ENCODE assay signal across 8 cellular contexts in genomic region chr2:174778479-174778962, GRCh38. TPM values are rescaled to one million over a fixed set of nuclear protein-coding genes. Genes with fewer than 3 reads are reported as not detected.
A peak's percentile ranks its signal among the peaks of the same experiment; 100 is the strongest.
DNase-seq lines count a peak whose midpoint lies in the region; ATAC-seq and TF ChIP-seq lines count a peak whose summit lies in the region.

No MANE protein-coding gene starts in this region.

- H3K9me3 Mint-ChIP-seq in CD8-positive, alpha-beta T cell, result no peaks in the 10 kb centered on the region
- H3K9me3 Mint-ChIP-seq in WTC11, result no peaks in the 10 kb centered on the region
- no peaks in the 10 kb centered on the region for H3K9me3 Mint-ChIP-seq in stimulated activated effector memory CD8-positive, alpha-beta T cell treated with anti-CD3 and anti-CD28 coated beads, Interleukin-12 subunit alpha, Interleukin-12 subunit beta, amount 100 ng/mL, for 72 hours
- H3K9me3 Mint-ChIP-seq in progenitor cell of endocrine pancreas (ENCODE audit: low read depth), result no peaks in the 10 kb centered on the region

- H3K27me3 ChIP-seq in CD8-positive, alpha-beta T cell (ENCODE audit: insufficient read depth, low read length), result no peaks in the 10 kb centered on the region
- no peaks in the 10 kb centered on the region for H3K27me3 ChIP-seq in brain microvascular endothelial cell (replicated peaks)
- H3K27me3 ChIP-seq in mesendoderm (ENCODE audit: insufficient read depth, low read length, poor library complexity), result no peaks in the 10 kb centered on the region

- no peaks in the 10 kb centered on the region for H3K9me3 ChIP-seq in CD8-positive, alpha-beta T cell (ENCODE audit: low read length)

- H3K4me1 Mint-ChIP-seq in CD8-positive, alpha-beta T cell (ENCODE audit: low read depth), result peaks cover 51% of the 10 kb centered on the region
- H3K4me1 Mint-ChIP-seq in WTC11 (peaks cover 82% of the 10 kb centered on the region), progenitor cell of endocrine pancreas (ENCODE audit: low read depth) (no peaks in the 10 kb centered on the region)
- H3K4me1 Mint-ChIP-seq in stimulated activated effector memory CD8-positive, alpha-beta T cell treated with anti-CD3 and anti-CD28 coated beads, Interleukin-12 subunit alpha, Interleukin-12 subunit beta, amount 100 ng/mL, for 72 hours, result peaks cover 29% of the 10 kb centered on the region

- no peak overlapping the region for H2BK120ac ChIP-seq in mesendoderm (ENCODE audit: low read depth, low read length)

- peak overlapping the region; percentile 9 for H3K4ac ChIP-seq in mesendoderm (ENCODE audit: low read depth, low read length)

- H3K9ac ChIP-seq in mesendoderm (ENCODE audit: low read length), result no peak overlapping the region

- H3K4me2 ChIP-seq in mesendoderm (ENCODE audit: low read length), result no peak overlapping the region

- POLR2A ChIA-PET in CD8-positive, alpha-beta T cell (lab: Charles Lee), result interaction anchor here (0.8 kb wide), 1 partner anchor 14 kb away, joined by 3 read pairs; the partner anchor contains the start of gene CHRNA1
- POLR2A ChIA-PET in WTC11 (lab: Charles Lee), result no interaction called here

- peak; percentile 84 for ATAC-seq in CD8-positive, alpha-beta T cell
- ATAC-seq in HG03108 (IDR thresholded peaks at IDR 0.05; ENCODE audit: unreplicated experiment), result peak; percentile 73
- ATAC-seq in WTC11, result no peak
- peak; percentile 92 for ATAC-seq in stimulated activated effector memory CD8-positive, alpha-beta T cell treated with anti-CD3 and anti-CD28 coated beads, Interleukin-12 subunit alpha, Interleukin-12 subunit beta, amount 100 ng/mL, for 72 hours

- H3K4me3 ChIP-seq in CD8-positive, alpha-beta T cell (ENCODE audit: low read depth, low read length), result peak overlapping the region; percentile 16
- H3K4me3 ChIP-seq in brain microvascular endothelial cell (ENCODE audit: low read depth, low read length), result no peak overlapping the region
- H3K4me3 ChIP-seq in mesendoderm (ENCODE audit: low read length), result no peak overlapping the region

- no CpG with 5 or more reads among the region's 9 CpGs for whole genome bisulfite sequencing in mesendoderm (ENCODE audit: extremely low coverage, insufficient coverage, low lambda C conversion rate)

- intact Hi-C loops in CD8-positive, alpha-beta T cell (cut with DNase I, micrococcal nuclease), result loop anchor here (1.0 to 10.0 kb wide), 5 partner anchors 29 to 406 kb away; partner anchors contain the start of genes ATP5MC3 (in 1 of the 2) and WIPF1 (in 1 of the 2)

- peak overlapping the region; percentile 18 for H3K56ac ChIP-seq in mesendoderm (ENCODE audit: low read length)

- H3K18ac ChIP-seq in mesendoderm (ENCODE audit: low read length), result no peak overlapping the region

- H3K36me3 ChIP-seq in CD8-positive, alpha-beta T cell (ENCODE audit: insufficient read depth, low read length), result no peaks in the 10 kb centered on the region
- H3K36me3 ChIP-seq in brain microvascular endothelial cell (replicated peaks) (no peaks in the 10 kb centered on the region), mesendoderm (ENCODE audit: control insufficient read depth, insufficient read depth, low read length) (no peaks in the 10 kb centered on the region)

- no peak overlapping the region for H3K23ac ChIP-seq in mesendoderm (ENCODE audit: low read length)

- no peak for TF ChIP-seq CTCF in CD8-positive, alpha-beta T cell (IDR thresholded peaks at IDR 0.05)
- no peak for TF ChIP-seq CTCF in WTC11 (IDR thresholded peaks at IDR 0.05)
- no peak for TF ChIP-seq CTCF in brain microvascular endothelial cell (IDR thresholded peaks at IDR 0.05; ENCODE audit: low read depth, low read length, missing control alignments)
- TF ChIP-seq CTCF in progenitor cell of endocrine pancreas (IDR thresholded peaks at IDR 0.05; ENCODE audit: unreplicated experiment), result no peak

- H3K27ac ChIP-seq in CD8-positive, alpha-beta T cell (ENCODE audit: low read depth, low read length), result peak overlapping the region; percentile 62
- H3K27ac ChIP-seq in brain microvascular endothelial cell (peak overlapping the region; percentile 77), mesendoderm (ENCODE audit: low read depth, low read length) (peak overlapping the region; percentile 42)

- no peaks in the 10 kb centered on the region for H3K79me2 ChIP-seq in mesendoderm (ENCODE audit: control insufficient read depth, insufficient read depth, low read length)

- H3K79me1 ChIP-seq in mesendoderm (ENCODE audit: low read length), result no peaks in the 10 kb centered on the region

- H2BK15ac ChIP-seq in mesendoderm (replicated peaks; ENCODE audit: low read depth), result no peak overlapping the region

- in situ Hi-C loops in brain microvascular endothelial cell (cut with HindIII; ENCODE audit: low pct_ligation_motif_present, low sequenced_read_pairs), result loop anchor here (10.0 kb wide), 1 partner anchor 206 kb away; no protein-coding TSS in a partner anchor
- in situ Hi-C loops in G401 (cut with HindIII; ENCODE audit: low sequenced_read_pairs), result no loop called here

- peak overlapping the region; percentile 93 for H3K27ac Mint-ChIP-seq in CD8-positive, alpha-beta T cell
- no peak overlapping the region for H3K27ac Mint-ChIP-seq in WTC11
- H3K27ac Mint-ChIP-seq in stimulated activated effector memory CD8-positive, alpha-beta T cell treated with anti-CD3 and anti-CD28 coated beads, Interleukin-12 subunit alpha, Interleukin-12 subunit beta, amount 100 ng/mL, for 72 hours, result peak overlapping the region; percentile 84
- no peak overlapping the region for H3K27ac Mint-ChIP-seq in progenitor cell of endocrine pancreas

- peak; percentile 61 to 90 (median 77) for DNase-seq in CD8-positive, alpha-beta T cell
- DNase-seq in WTC11 (ENCODE audit: low spot score) (no peak), brain microvascular endothelial cell (peak; percentile 93), mesendoderm (no peak), progenitor cell of endocrine pancreas (ENCODE audit: low spot score, unreplicated experiment) (no peak), G401 (ENCODE audit: low spot score) (no peak)
- DNase-seq in stimulated activated effector memory CD8-positive, alpha-beta T cell treated with anti-CD3 and anti-CD28 coated beads, Interleukin-12 subunit alpha, Interleukin-12 subunit beta, amount 100 ng/mL, for 72 hours (ENCODE audit: low spot score in 2 of 2), result peak; percentile 26 to 74

- peak overlapping the region; percentile 57 for H3K4me3 Mint-ChIP-seq in CD8-positive, alpha-beta T cell
- H3K4me3 Mint-ChIP-seq in WTC11 (no peak overlapping the region), progenitor cell of endocrine pancreas (ENCODE audit: low read depth) (no peak overlapping the region)
- H3K4me3 Mint-ChIP-seq in stimulated activated effector memory CD8-positive, alpha-beta T cell treated with anti-CD3 and anti-CD28 coated beads, Interleukin-12 subunit alpha, Interleukin-12 subunit beta, amount 100 ng/mL, for 72 hours, result peak overlapping the region; percentile 43

- H2BK5ac ChIP-seq in mesendoderm (ENCODE audit: low read length), result no peak overlapping the region

- H3K36me3 Mint-ChIP-seq in CD8-positive, alpha-beta T cell, result no peaks in the 10 kb centered on the region
- no peaks in the 10 kb centered on the region for H3K36me3 Mint-ChIP-seq in WTC11
- no peaks in the 10 kb centered on the region for H3K36me3 Mint-ChIP-seq in stimulated activated effector memory CD8-positive, alpha-beta T cell treated with anti-CD3 and anti-CD28 coated beads, Interleukin-12 subunit alpha, Interleukin-12 subunit beta, amount 100 ng/mL, for 72 hours
- H3K36me3 Mint-ChIP-seq in progenitor cell of endocrine pancreas (ENCODE audit: insufficient read depth), result no peaks in the 10 kb centered on the region

- no peaks in the 10 kb centered on the region for H3K27me3 Mint-ChIP-seq in CD8-positive, alpha-beta T cell (ENCODE audit: low read depth)
- H3K27me3 Mint-ChIP-seq in WTC11 (ENCODE audit: low read depth), result no peaks in the 10 kb centered on the region; the same call in none of the 2 replicates
- peaks cover 23% of the 10 kb centered on the region for H3K27me3 Mint-ChIP-seq in progenitor cell of endocrine pancreas

- peak overlapping the region; percentile 48 for H4K5ac ChIP-seq in mesendoderm (ENCODE audit: low read length)

- CTCF ChIA-PET in CD8-positive, alpha-beta T cell (lab: Charles Lee), result interaction anchor here (1.5 to 5.6 kb wide), 2 partner anchors 29 to 79 kb away, joined by 4 to 30 read pairs; no protein-coding TSS in a partner anchor
- CTCF ChIA-PET in WTC11 (lab: Charles Lee), result no interaction called here

- no peak overlapping the region for H4K8ac ChIP-seq in mesendoderm (ENCODE audit: low read depth, low read length)

- H2AK5ac ChIP-seq in mesendoderm (ENCODE audit: low read length), result peak overlapping the region; percentile 98

- H3K4me1 ChIP-seq in CD8-positive, alpha-beta T cell (ENCODE audit: insufficient read depth, low read length), result peaks cover 52% of the 10 kb centered on the region
- peaks cover 25% of the 10 kb centered on the region for H3K4me1 ChIP-seq in mesendoderm (ENCODE audit: control insufficient read depth, low read depth, low read length)

TF ChIP-seq in WTC11, 78 proteins besides CTCF, POLR2A, EP300 and RAD21:
- TF ChIP-seq GABPB1 (CRISPR knock-in tag; IDR thresholded peaks at IDR 0.05) (0 out of 2 replicates have a peak, but pooled peaks have one; percentile 21), OVOL2 (CRISPR knock-in tag; IDR thresholded peaks at IDR 0.05; ENCODE audit: borderline replicate concordance) (no peak)
TF ChIP-seq in WTC11: peak in this region for 1.

RNA-seq across cellular contexts. Expression of gene CHRNA1, which starts 14.2 kb away (rescaled TPM):
- under 1 TPM; 0.27 to 0.44 TPM for total RNA-seq in CD8-positive, alpha-beta T cell
- total RNA-seq in WTC11 (2021) (not detected in 3 replicates), progenitor cell of endocrine pancreas (not detected in 2 replicates)
- 5.7 TPM for polyA plus RNA-seq in mesendoderm (2013, experiment 1 of 2)
- polyA plus RNA-seq in mesendoderm (2013, experiment 2 of 2), result 5.2 TPM
- not detected in 2 replicates for total RNA-seq in G401 (2014; rRNA removed; shearing (Covaris generic))

Comparison
In these comparisons a context has a peak if more than half of its experiments do, and no peak if none do; other contexts are left out.
1. DNase-seq: peak in CD8-positive, alpha-beta T cell (7 of 7), brain microvascular endothelial cell (single experiment) and stimulated activated effector memory CD8-positive, alpha-beta T cell treated with anti-CD3 and anti-CD28 coated beads, Interleukin-12 subunit alpha, Interleukin-12 subunit beta, amount 100 ng/mL, for 72 hours (2 of 2); none in WTC11 (single experiment), mesendoderm (single experiment), progenitor cell of endocrine pancreas (single experiment) and G401 (single experiment).
2. H3K27ac Mint-ChIP-seq: peak in CD8-positive, alpha-beta T cell (single experiment) and stimulated activated effector memory CD8-positive, alpha-beta T cell treated with anti-CD3 and anti-CD28 coated beads, Interleukin-12 subunit alpha, Interleukin-12 subunit beta, amount 100 ng/mL, for 72 hours (single experiment); none in WTC11 (single experiment) and progenitor cell of endocrine pancreas (single experiment).
3. H3K4me3 Mint-ChIP-seq: peak in CD8-positive, alpha-beta T cell (single experiment) and stimulated activated effector memory CD8-positive, alpha-beta T cell treated with anti-CD3 and anti-CD28 coated beads, Interleukin-12 subunit alpha, Interleukin-12 subunit beta, amount 100 ng/mL, for 72 hours (single experiment); none in WTC11 (single experiment) and progenitor cell of endocrine pancreas (single experiment).
4. Peak in every context shown above with its lines, with median percentiles within 50 percentile points of each other: H3K27ac ChIP-seq.